ENCODE assay signal across 9 cellular contexts in the genomic region with DNA sequence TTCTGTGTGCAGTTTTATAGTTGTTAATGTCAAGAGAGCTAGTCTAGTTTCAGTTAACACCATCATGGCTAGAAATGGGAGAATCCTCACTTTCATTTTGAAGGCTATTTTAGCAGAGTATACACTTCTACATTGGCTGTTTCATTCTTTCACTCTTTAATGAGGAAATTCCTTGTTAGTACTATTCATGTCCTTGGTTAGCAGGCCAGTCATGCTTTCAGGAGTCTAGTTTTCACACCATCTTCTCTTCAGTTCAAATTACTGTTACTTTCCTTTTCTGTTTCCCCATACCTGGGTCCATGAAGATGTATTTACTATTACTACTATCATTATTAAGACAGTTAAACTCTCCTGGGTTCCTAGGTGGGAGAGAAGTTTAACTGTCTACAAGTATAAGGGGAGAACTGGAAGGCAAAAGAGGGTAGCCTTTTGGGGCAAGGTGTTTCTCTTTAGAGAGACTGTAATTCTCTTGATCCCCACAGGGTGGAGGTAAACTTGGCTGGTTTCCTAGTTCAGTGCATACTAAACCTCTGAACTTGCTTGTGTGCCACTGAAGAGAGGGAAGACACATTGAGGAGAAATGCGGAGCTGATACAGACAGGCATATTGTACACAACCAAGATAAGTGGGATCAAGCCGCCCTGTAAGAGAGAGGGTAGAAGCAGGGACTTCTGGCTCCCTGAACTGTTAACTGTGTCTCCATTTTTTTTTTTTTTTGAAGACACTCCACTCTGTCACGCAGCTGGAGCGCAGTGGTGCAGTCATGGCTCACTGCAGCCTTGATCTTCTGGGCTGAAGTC. TPM values are rescaled to one million over a fixed set of nuclear protein-coding genes. Genes with fewer than 3 reads are reported as not detected.
DNase-seq lines count a peak whose midpoint lies in the region; ATAC-seq and TF ChIP-seq lines count a peak whose summit lies in the region.
"Had no signal": no experiment of that assay in that cellular context is flagged by ENCODE, and none has a peak within 500 bp of the region (broad histone marks: within the 10 kb centered on the region; RNA-seq: fewer than 3 reads in every experiment).

No MANE protein-coding gene starts in this region.

- no peaks in the 10 kb centered on the region for H3K9me2 ChIP-seq in GM23248 (ENCODE audit: insufficient read depth)

- intact Hi-C loops in body of pancreas (cut with DNase I), result loop anchor here (10.0 kb wide), 1 partner anchor 183 kb away; no protein-coding TSS in a partner anchor

- no peaks in the 10 kb centered on the region for H3K79me2 ChIP-seq in GM23248 (ENCODE audit: insufficient read depth)

- H3K36me3 ChIP-seq in GM23248 (ENCODE audit: low read depth) (no peaks in the 10 kb centered on the region), body of pancreas (replicated peaks in 1 of 2; ENCODE audit: insufficient read depth in 1 of 2, low read depth in 2 of 2) (no peaks in the 10 kb centered on the region)

- no peak for TF ChIP-seq POLR2A in body of pancreas (IDR thresholded peaks at IDR 0.05)

- in situ Hi-C loops in GM23248 (cut with MboI), result loop anchor here (5.0 kb wide), 2 partner anchors 105 to 185 kb away; no protein-coding TSS in a partner anchor

- H3K4me3 ChIP-seq in GM23248, result no peak overlapping the region
- no peak overlapping the region for H3K4me3 ChIP-seq in body of pancreas

- peak; percentile 8 for DNase-seq in COLO668 (lab: John Stamatoyannopoulos, UW; ENCODE audit: unreplicated experiment)
- DNase-seq in GM23248, result peak; percentile 79
- DNase-seq in NCI-H510A (lab: John Stamatoyannopoulos, UW), result peak; percentile 19
- peak; percentile 40 to 55 (median 42) for DNase-seq in body of pancreas
- peak; percentile 47 for DNase-seq in left kidney (ENCODE audit: low read depth, low spot score)
- no peak for DNase-seq in putamen (ENCODE audit: low spot score)

- H3K27ac ChIP-seq in GM23248, result no peak overlapping the region
- no peak overlapping the region for H3K27ac ChIP-seq in body of pancreas

- WGBS in GM23248 (ENCODE audit: low coverage in 1 of 2, low lambda C conversion rate in 2 of 2, missing lambda C conversion rate in 2 of 2), 2 experiments, result 51 to 67% methylated on average over 4 of the region's 4 CpGs
- 43 to 44% methylated on average over 4 of the region's 4 CpGs for WGBS in body of pancreas, 2 donors

- peak in 6 of 7 experiments; percentile 52 to 80 (median 72) for TF ChIP-seq CTCF in body of pancreas (IDR thresholded peaks at IDR 0.05)

- H3K4me2 ChIP-seq in GM23248 (ENCODE audit: unreplicated experiment), result peak overlapping the region; percentile 14

- H3F3A ChIP-seq in GM23248 (ENCODE audit: insufficient read depth), result peaks cover 34% of the 10 kb centered on the region

- H3K9ac ChIP-seq in GM23248, result no peak overlapping the region

- no peaks in the 10 kb centered on the region for H4K20me1 ChIP-seq in GM23248 (ENCODE audit: insufficient read depth)

- H3K9me3 ChIP-seq in GM23248 (ENCODE audit: low read depth), result peaks cover 11% of the 10 kb centered on the region
- no peaks in the 10 kb centered on the region for H3K9me3 ChIP-seq in body of pancreas

- H3K4me1 ChIP-seq in GM23248 (ENCODE audit: insufficient read depth), result peaks cover 21% of the 10 kb centered on the region
- H3K4me1 ChIP-seq in body of pancreas, result peaks cover 6% of the 10 kb centered on the region

- ATAC-seq in body of pancreas, result peak; percentile 71
- no peak for ATAC-seq in HG02623 (IDR thresholded peaks at IDR 0.05; ENCODE audit: unreplicated experiment)
- no peak for ATAC-seq in GM21390 (IDR thresholded peaks at IDR 0.05; ENCODE audit: unreplicated experiment)
- ATAC-seq: T-cell had no signal

- no peak overlapping the region for H2AFZ ChIP-seq in GM23248

- H3K27me3 ChIP-seq in GM23248 (replicated peaks; ENCODE audit: insufficient read depth) (peaks cover 37% of the 10 kb centered on the region), body of pancreas (peaks cover 0 to 7% of the 10 kb centered on the region in 2 donors)

RNA-seq across cellular contexts. Expression of gene IGFL4, which starts 41.3 kb away (rescaled TPM):
- not detected in 2 replicates for total RNA-seq in GM23248 (2014; rRNA removed; shearing (Covaris generic))
- polyA plus RNA-seq in GM23248 (2016; fragmentation: Nextera tagmentation; extraction: Ambion mirVana), result not detected in 2 replicates
- total RNA-seq in body of pancreas, result not detected
- total RNA-seq: T-cell had no signal

RNA-seq across cellular contexts. Expression of gene IGFL3, which starts 42.4 kb away (rescaled TPM):
- not detected in 2 replicates for total RNA-seq in GM23248 (2014; rRNA removed; shearing (Covaris generic))
- polyA plus RNA-seq in GM23248 (2016; fragmentation: Nextera tagmentation; extraction: Ambion mirVana), result not detected in 2 replicates
- not detected for total RNA-seq in body of pancreas
- total RNA-seq: T-cell had no signal

RNA-seq across cellular contexts. Expression of gene PGLYRP1, which starts 59.3 kb away (rescaled TPM):
- not detected in 2 replicates for total RNA-seq in GM23248 (2014; rRNA removed; shearing (Covaris generic))
- not detected in 2 replicates for polyA plus RNA-seq in GM23248 (2016; fragmentation: Nextera tagmentation; extraction: Ambion mirVana)
- total RNA-seq in body of pancreas, result not detected
- total RNA-seq: T-cell had no signal
